Comparison of ENCODE assay signal across 27 cellular contexts in genomic region chr5:124905256-124905655, GRCh38.
DNase-seq lines count a peak whose midpoint lies in the region; ATAC-seq and TF ChIP-seq lines count a peak whose summit lies in the region.
"Had no signal": no experiment of that assay in that cellular context is flagged by ENCODE, and none has a peak within 500 bp of the region (broad histone marks: within the 10 kb centered on the region; RNA-seq: fewer than 3 reads in every experiment).

No MANE protein-coding gene starts in this region.

- H3K27me3 Mint-ChIP-seq in brain (no peaks in the 10 kb centered on the region), Caco-2 (ENCODE audit: insufficient read depth, unreplicated experiment) (no peaks in the 10 kb centered on the region)
- H3K27me3 Mint-ChIP-seq in CD4-positive, alpha-beta memory T cell = no peaks in the 10 kb centered on the region
- H3K27me3 Mint-ChIP-seq: activated CD8-positive, alpha-beta memory T cell treated with anti-CD3 and anti-CD28 coated beads, Interleukin-2, amount 10 ng/mL, durations not matched to agents 7 days and 5 days had no signal

- H3K36me3 Mint-ChIP-seq in brain = no peaks in the 10 kb centered on the region
- no peaks in the 10 kb centered on the region for H3K36me3 Mint-ChIP-seq in CD4-positive, alpha-beta memory T cell
- no peaks in the 10 kb centered on the region for H3K36me3 Mint-ChIP-seq in Caco-2 (ENCODE audit: insufficient read depth, unreplicated experiment)
- H3K36me3 Mint-ChIP-seq: activated CD8-positive, alpha-beta memory T cell treated with anti-CD3 and anti-CD28 coated beads, Interleukin-2, amount 10 ng/mL, durations not matched to agents 7 days and 5 days had no signal

- H3K4me3 Mint-ChIP-seq in brain (peak overlapping the region in 1 of 5 experiments; percentile 56), Caco-2 (ENCODE audit: unreplicated experiment) (no peak overlapping the region)
- no peak overlapping the region for H3K4me3 Mint-ChIP-seq in CD4-positive, alpha-beta memory T cell
- H3K4me3 Mint-ChIP-seq: activated CD8-positive, alpha-beta memory T cell treated with anti-CD3 and anti-CD28 coated beads, Interleukin-2, amount 10 ng/mL, durations not matched to agents 7 days and 5 days; activated T-cell treated with anti-CD3 and anti-CD28 coated beads, Interleukin-2, amount 50 U/mL, for 72 hours; stimulated activated naive CD8-positive, alpha-beta T cell treated with anti-CD3 and anti-CD28 coated beads, Interleukin-15, Interleukin-2, amounts not matched to agents 100 ng/mL and 50 ng/mL, for 24 hours had no signal

- peak overlapping the region; percentile 74 for H3K27ac ChIP-seq in left ventricle myocardium inferior (replicated peaks)
- no peak overlapping the region for H3K27ac ChIP-seq in CD4-positive, alpha-beta memory T cell (ENCODE audit: low read depth, low read length)
- H3K27ac ChIP-seq: foreskin keratinocyte, tibial artery had no signal

- H3K4me1 Mint-ChIP-seq in brain (peaks cover 95% of the 10 kb centered on the region), Caco-2 (ENCODE audit: low read depth, unreplicated experiment) (peaks cover 30% of the 10 kb centered on the region)
- no peaks in the 10 kb centered on the region for H3K4me1 Mint-ChIP-seq in CD4-positive, alpha-beta memory T cell

- TF ChIP-seq CTCF in left ventricle myocardium inferior (IDR thresholded peaks at IDR 0.05; ENCODE audit: borderline replicate concordance) (no peak), brain (conservative IDR thresholded peaks at IDR 0.05) (no peak), Caco-2 (IDR thresholded peaks at IDR 0.05; ENCODE audit: insufficient read depth in 1 of 2, low read depth in 1 of 2, low read length in 1 of 2, severe bottlenecking in 1 of 2, unreplicated experiment in 1 of 2) (no peak)

- CTCF ChIA-PET in CD4-positive, alpha-beta memory T cell (lab: Charles Lee; ENCODE audit: partially characterized antibody) = no interaction called here
- CTCF ChIA-PET in Caco-2 (lab: Charles Lee) = no interaction called here

- H3K4me3 ChIP-seq in left ventricle myocardium inferior (no peak overlapping the region), Caco-2 (ENCODE audit: low read depth, low read length) (no peak overlapping the region)
- H3K4me3 ChIP-seq in CD4-positive, alpha-beta memory T cell (ENCODE audit: low read length in 2 of 2) = no peak overlapping the region
- H3K4me3 ChIP-seq: coronary artery, esophagus muscularis mucosa, heart right ventricle, lung, tibial artery had no signal

- intact Hi-C loops in left ventricle myocardium inferior (cut with micrococcal nuclease) (loop anchor here (10.0 kb wide), 1 partner anchor 160 kb away; the partner anchor contains the start of gene ZNF608), left cardiac atrium (cut with DNase I) (loop anchor here in 1 of 2 donors (10.0 kb wide), 1 partner anchor 250 kb away; no protein-coding TSS in a partner anchor), Caco-2 (cut with micrococcal nuclease; ENCODE audit: unreplicated experiment) (loop anchor here (5.0 to 10.0 kb wide), 4 partner anchors 158 to 320 kb away; partner anchors contain the start of gene ZNF608)
- intact Hi-C loops in CD4-positive, alpha-beta memory T cell (cut with micrococcal nuclease) = no loop called here

- H3K4me1 ChIP-seq in left ventricle myocardium inferior (peaks cover 59% of the 10 kb centered on the region), Caco-2 (peaks cover 40% of the 10 kb centered on the region)
- H3K4me1 ChIP-seq in CD4-positive, alpha-beta memory T cell (ENCODE audit: insufficient read depth, low read length) = no peaks in the 10 kb centered on the region
- H3K4me1 ChIP-seq: foreskin keratinocyte had no signal

- no peaks in the 10 kb centered on the region for H3K9me3 ChIP-seq in left ventricle myocardium inferior (replicated peaks)
- H3K9me3 ChIP-seq in CD4-positive, alpha-beta memory T cell (ENCODE audit: control insufficient read depth in 1 of 2, low read length in 2 of 2) = no peaks in the 10 kb centered on the region
- no peaks in the 10 kb centered on the region for H3K9me3 ChIP-seq in Caco-2
- H3K9me3 ChIP-seq: BE2C, esophagus muscularis mucosa, heart right ventricle, tibial artery had no signal

- H3K27me3 ChIP-seq in left ventricle myocardium inferior (ENCODE audit: low read depth) = no peaks in the 10 kb centered on the region
- H3K27me3 ChIP-seq in CD4-positive, alpha-beta memory T cell (ENCODE audit: insufficient read depth, low read length) = no peaks in the 10 kb centered on the region
- no peaks in the 10 kb centered on the region for H3K27me3 ChIP-seq in Caco-2 (replicated peaks; ENCODE audit: control insufficient read depth, insufficient read depth, low read length)
- H3K27me3 ChIP-seq: BE2C, esophagus muscularis mucosa, foreskin keratinocyte, heart right ventricle, tibial artery had no signal

- POLR2A ChIA-PET in CD4-positive, alpha-beta memory T cell (lab: Charles Lee; ENCODE audit: partially characterized antibody) = no interaction called here
- POLR2A ChIA-PET in Caco-2 (lab: Charles Lee) = no interaction called here

- ATAC-seq in left cardiac atrium (no peak), GM19023 (IDR thresholded peaks at IDR 0.05; ENCODE audit: unreplicated experiment) (no peak)
- ATAC-seq: activated CD8-positive, alpha-beta memory T cell treated with anti-CD3 and anti-CD28 coated beads, Interleukin-2, amount 10 ng/mL, durations not matched to agents 7 days and 5 days; activated T-cell treated with anti-CD3 and anti-CD28 coated beads, Interleukin-2, amount 50 U/mL, for 72 hours; foreskin keratinocyte; HCT116; heart right ventricle had no signal

- H3K36me3 ChIP-seq in left ventricle myocardium inferior (no peaks in the 10 kb centered on the region), Caco-2 (ENCODE audit: control insufficient read depth, insufficient read depth, low read length) (no peaks in the 10 kb centered on the region)
- no peaks in the 10 kb centered on the region for H3K36me3 ChIP-seq in CD4-positive, alpha-beta memory T cell (ENCODE audit: insufficient read depth, low read length)
- H3K36me3 ChIP-seq: BE2C, esophagus muscularis mucosa, heart right ventricle, tibial artery had no signal

- BruUV-seq in Caco-2 (replicated peaks; lab: Mats Ljungman, UMichigan) = no TSS peak

- peaks cover 0 to 12% (median 0%) of the 10 kb centered on the region in 5 experiments for H3K9me3 Mint-ChIP-seq in brain
- peaks cover 0 to 7% (median 0%) of the 10 kb centered on the region in 8 donors for H3K9me3 Mint-ChIP-seq in CD4-positive, alpha-beta memory T cell
- no peaks in the 10 kb centered on the region for H3K9me3 Mint-ChIP-seq in Caco-2 (ENCODE audit: unreplicated experiment)
- H3K9me3 Mint-ChIP-seq: activated T-cell treated with anti-CD3 and anti-CD28 coated beads, Interleukin-2, amount 50 U/mL, for 72 hours; stimulated activated naive CD8-positive, alpha-beta T cell treated with anti-CD3 and anti-CD28 coated beads, Interleukin-15, Interleukin-2, amounts not matched to agents 100 ng/mL and 50 ng/mL, for 24 hours had no signal

- H3K27ac Mint-ChIP-seq in brain (peak overlapping the region in 3 of 5 experiments; percentile 68 to 90 (median 88)), Caco-2 (ENCODE audit: unreplicated experiment) (no peak overlapping the region)
- H3K27ac Mint-ChIP-seq in CD4-positive, alpha-beta memory T cell = no peak overlapping the region
- H3K27ac Mint-ChIP-seq: activated CD8-positive, alpha-beta memory T cell treated with anti-CD3 and anti-CD28 coated beads, Interleukin-2, amount 10 ng/mL, durations not matched to agents 7 days and 5 days; activated T-cell treated with anti-CD3 and anti-CD28 coated beads, Interleukin-2, amount 50 U/mL, for 72 hours; stimulated activated naive CD8-positive, alpha-beta T cell treated with anti-CD3 and anti-CD28 coated beads, Interleukin-15, Interleukin-2, amounts not matched to agents 100 ng/mL and 50 ng/mL, for 24 hours had no signal

- DNase-seq in left ventricle myocardium inferior (no peak), left cardiac atrium (no peak), pons (ENCODE audit: low spot score) (peak; percentile 29), Caco-2 (no peak), Kasumi-1 (lab: John Stamatoyannopoulos, UW) (no peak)
- DNase-seq in CD4-positive, alpha-beta memory T cell = no peak
- DNase-seq: activated CD4-positive, CD25-positive, alpha-beta regulatory T cell; activated CD8-positive, alpha-beta memory T cell treated with anti-CD3 and anti-CD28 coated beads, Interleukin-2, amount 10 ng/mL, durations not matched to agents 7 days and 5 days; activated naive CD4-positive, alpha-beta T cell; activated T-cell treated with anti-CD3 and anti-CD28 coated beads, Interleukin-2, amount 50 U/mL, for 72 hours; BE2C; DMS79 treated with DMSO at 0.1 percent for 48 hours; foreskin keratinocyte; heart right ventricle; kidney glomerular epithelial cell; NCI-H1694; NCI-H2171; NCI-H510A; SIG-M5; tibial artery had no signal

Comparison
In these comparisons a context has a peak if more than half of its experiments do, and no peak if none do; other contexts are left out.
1. H3K27ac Mint-ChIP-seq: peak in brain (3 of 5); none in CD4-positive, alpha-beta memory T cell (0 of 7) and Caco-2 (single experiment).